8 cellular contexts compared by ENCODE assay signal in the genomic region with DNA sequence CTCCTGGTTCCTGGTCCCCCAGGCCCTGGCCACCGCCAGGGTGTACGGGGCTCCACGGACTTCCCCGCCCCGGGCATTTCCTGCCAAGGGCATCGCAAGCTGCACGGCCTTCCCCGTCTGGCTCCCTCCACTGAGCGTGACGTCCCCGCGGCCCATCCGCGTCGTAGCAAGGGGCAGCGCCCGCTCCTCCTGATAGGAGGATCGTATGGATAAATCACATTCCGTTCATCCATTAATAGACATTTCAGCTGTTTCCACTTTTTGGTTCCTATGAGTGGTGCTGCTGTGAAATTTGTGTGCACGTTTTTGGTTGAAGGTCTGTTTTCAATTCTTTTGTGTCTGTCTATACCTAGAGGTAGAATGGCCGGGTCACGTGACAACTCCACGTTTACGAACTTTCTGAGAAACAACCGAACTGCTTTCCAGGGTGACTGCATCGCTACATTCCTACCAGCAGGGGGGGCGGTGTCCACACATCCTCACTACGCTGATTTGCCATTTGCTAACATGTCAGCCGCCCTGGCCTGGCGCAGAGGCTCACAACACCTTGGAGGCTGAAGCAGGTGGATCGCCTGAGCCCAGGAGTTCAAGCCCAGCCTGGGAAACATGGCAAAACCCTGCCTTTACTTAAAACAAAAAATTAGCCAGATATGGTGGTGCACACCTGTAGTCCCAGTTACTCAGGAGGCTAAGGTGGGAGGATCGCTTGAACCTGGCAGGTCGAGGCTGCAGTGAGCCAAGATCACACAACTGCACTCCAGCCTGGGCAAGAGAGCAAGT. TPM values are rescaled to one million over a fixed set of nuclear protein-coding genes. Genes with fewer than 3 reads are reported as not detected.
DNase-seq lines count a peak whose midpoint lies in the region; ATAC-seq and TF ChIP-seq lines count a peak whose summit lies in the region.

No MANE protein-coding gene starts in this region.

- H4K20me1 ChIP-seq in KMS-11 (ENCODE audit: insufficient read depth): no peaks in the 10 kb centered on the region
- no peaks in the 10 kb centered on the region for H4K20me1 ChIP-seq in SK-N-SH (ENCODE audit: insufficient read depth)

- peak overlapping the region; percentile 0 for H3K4me3 Mint-ChIP-seq in activated naive CD4-positive, alpha-beta T cell treated with anti-CD3 and anti-CD28 coated beads for 36 hours

- H3K27me3 ChIP-seq in KMS-11 (ENCODE audit: insufficient read depth, low read depth) (peaks cover 83% of the 10 kb centered on the region), SK-N-SH (ENCODE audit: insufficient read depth) (no peaks in the 10 kb centered on the region), psoas muscle (ENCODE audit: insufficient read depth in 3 of 3, low read length in 2 of 3) (peaks cover 0 to 38% (median 7%) of the 10 kb centered on the region in 3 donors), aorta (ENCODE audit: control insufficient read depth in 1 of 2, insufficient read depth in 2 of 2, low read length in 1 of 2) (no peaks in the 10 kb centered on the region)

- H3K36me3 Mint-ChIP-seq in activated naive CD4-positive, alpha-beta T cell treated with anti-CD3 and anti-CD28 coated beads for 36 hours (ENCODE audit: low read depth): no peaks in the 10 kb centered on the region

- TF ChIP-seq EP300 in SK-N-SH (IDR thresholded peaks at IDR 0.05; ENCODE audit: borderline replicate concordance in 1 of 2, low read depth in 1 of 2, low read length in 1 of 2): no peak

- intact Hi-C loops in activated naive CD4-positive, alpha-beta T cell treated with anti-CD3 and anti-CD28 coated beads for 36 hours (cut with micrococcal nuclease): loop anchor here (2.0 kb wide), 1 partner anchor 86 kb away; the partner anchor contains the start of gene PPDPF
- intact Hi-C loops in psoas muscle (cut with DNase I): no loop called here
- intact Hi-C loops in aorta (cut with DNase I): no loop called here

- no peaks in the 10 kb centered on the region for H3F3A ChIP-seq in SK-N-SH (replicated peaks; ENCODE audit: insufficient read depth)

- no peaks in the 10 kb centered on the region for H3K27me3 Mint-ChIP-seq in activated naive CD4-positive, alpha-beta T cell treated with anti-CD3 and anti-CD28 coated beads for 36 hours (ENCODE audit: low read depth)

- H3K36me3 ChIP-seq in KMS-11 (ENCODE audit: insufficient read depth) (no peaks in the 10 kb centered on the region), SK-N-SH (replicated peaks in 1 of 2; ENCODE audit: control insufficient read depth in 1 of 2, insufficient read depth in 2 of 2, low read length in 1 of 2) (no peaks in the 10 kb centered on the region), psoas muscle (ENCODE audit: insufficient read depth in 1 of 2, low read depth in 1 of 2) (no peaks in the 10 kb centered on the region), aorta (ENCODE audit: control insufficient read depth in 1 of 2, insufficient read depth in 2 of 2, low read length in 1 of 2) (no peaks in the 10 kb centered on the region)

- H3K4me1 Mint-ChIP-seq in activated naive CD4-positive, alpha-beta T cell treated with anti-CD3 and anti-CD28 coated beads for 36 hours (ENCODE audit: low read depth): peaks cover 11% of the 10 kb centered on the region

- CTCF ChIA-PET in SK-N-SH (lab: Yijun Ruan, JAX): interaction anchor here (0.5 to 2.0 kb wide), 15 partner anchors 9 to 190 kb away, joined by 3 to 10 read pairs (median 3); no protein-coding TSS in a partner anchor
- CTCF ChIA-PET in activated naive CD4-positive, alpha-beta T cell treated with anti-CD3 and anti-CD28 coated beads for 36 hours (lab: Charles Lee): interaction anchor here (0.6 kb wide), 1 partner anchor 840 kb away, joined by 3 read pairs; no protein-coding TSS in a partner anchor

- H3K27ac ChIP-seq in KMS-11 (no peak overlapping the region), SK-N-SH (ENCODE audit: low read depth in 2 of 2, low read length in 1 of 2) (peak overlapping the region in 1 of 2 experiments; percentile 22; a peak in 1 of 4 replicates), psoas muscle (no peak overlapping the region), aorta (ENCODE audit: low read depth in 1 of 2, low read length in 2 of 2) (no peak overlapping the region)

- DNase-seq in Daoy (ENCODE audit: low read depth): peak; percentile 80
- peak; percentile 89 for DNase-seq in SK-N-SH
- DNase-seq in activated naive CD4-positive, alpha-beta T cell treated with anti-CD3 and anti-CD28 coated beads for 36 hours: peak; percentile 91
- peak; percentile 56 for DNase-seq in glomerular visceral epithelial cell (ENCODE audit: extremely low spot score)
- DNase-seq in psoas muscle: peak in 1 of 2 donors; percentile 43
- DNase-seq in aorta: no peak

- 53% methylated on average over 33 of the region's 33 CpGs for WGBS in SK-N-SH (ENCODE audit: low lambda C conversion rate)
- 38 to 43% (median 41%) methylated on average over 33 of the region's 33 CpGs for WGBS in psoas muscle, 3 donors
- WGBS in aorta, 2 donors: 47 to 48% methylated on average over 33 of the region's 33 CpGs

- H3K79me2 ChIP-seq in KMS-11 (ENCODE audit: insufficient read depth, low read depth) (no peaks in the 10 kb centered on the region), SK-N-SH (ENCODE audit: insufficient read depth) (no peaks in the 10 kb centered on the region)

- TF ChIP-seq RAD21 in SK-N-SH (IDR thresholded peaks at IDR 0.05; ENCODE audit: low read length): peak; percentile 79

- H2AFZ ChIP-seq in KMS-11 (ENCODE audit: low read depth) (no peak overlapping the region), SK-N-SH (ENCODE audit: low read depth) (no peak overlapping the region)

- H3K9me3 ChIP-seq in SK-N-SH (no peaks in the 10 kb centered on the region), psoas muscle (no peaks in the 10 kb centered on the region), aorta (ENCODE audit: control insufficient read depth, low read length) (no peaks in the 10 kb centered on the region)

- peak overlapping the region; percentile 43 for H3K27ac Mint-ChIP-seq in activated naive CD4-positive, alpha-beta T cell treated with anti-CD3 and anti-CD28 coated beads for 36 hours

- ATAC-seq in psoas muscle (peak in 2 of 4 donors; percentile 57 to 58), aorta (ENCODE audit: low FRiP score) (peak; percentile 70), GM21619 (IDR thresholded peaks at IDR 0.05; ENCODE audit: unreplicated experiment) (no peak)

- no peak overlapping the region for H3K4me3 ChIP-seq in KMS-11 (IDR thresholded peaks at IDR 0.05; ENCODE audit: insufficient read depth, low read depth, low read length)
- peak overlapping the region in 1 of 2 experiments; percentile 42; a peak in 1 of 4 replicates for H3K4me3 ChIP-seq in SK-N-SH (ENCODE audit: low read depth in 2 of 2, low read length in 1 of 2)
- H3K4me3 ChIP-seq in psoas muscle: no peak overlapping the region
- H3K4me3 ChIP-seq in aorta (ENCODE audit: low read length in 2 of 2): no peak overlapping the region

- H3K4me2 ChIP-seq in KMS-11: no peak overlapping the region
- H3K4me2 ChIP-seq in SK-N-SH: no peak overlapping the region

- H3K9ac ChIP-seq in KMS-11 (no peak overlapping the region), SK-N-SH (no peak overlapping the region)

- H3K4me1 ChIP-seq in KMS-11 (ENCODE audit: low read depth, poor library complexity, severe bottlenecking): no peaks in the 10 kb centered on the region
- H3K4me1 ChIP-seq in SK-N-SH (ENCODE audit: control insufficient read depth in 1 of 2, insufficient read depth in 2 of 2, low read depth in 1 of 2, low read length in 1 of 2): peaks cover 0 to 11% of the 10 kb centered on the region in 2 experiments; a peak in 1 of 4 replicates
- no peaks in the 10 kb centered on the region for H3K4me1 ChIP-seq in psoas muscle
- no peaks in the 10 kb centered on the region for H3K4me1 ChIP-seq in aorta (ENCODE audit: control insufficient read depth in 1 of 2, insufficient read depth in 2 of 2, low read length in 2 of 2)

- POLR2A ChIA-PET in SK-N-SH (lab: Yijun Ruan, JAX): no interaction called here

- H3K9me2 ChIP-seq in SK-N-SH: no peaks in the 10 kb centered on the region

- no peaks in the 10 kb centered on the region for H3K9me3 Mint-ChIP-seq in activated naive CD4-positive, alpha-beta T cell treated with anti-CD3 and anti-CD28 coated beads for 36 hours

- TF ChIP-seq CTCF in KMS-11 (conservative IDR thresholded peaks at IDR 0.05; ENCODE audit: low read depth, low read length) (peak; percentile 88), SK-N-SH (IDR thresholded peaks at IDR 0.05) (peak; percentile 75), psoas muscle (IDR thresholded peaks at IDR 0.05) (peak; percentile 60)

TF ChIP-seq in SK-N-SH, 30 proteins besides CTCF, POLR2A, EP300 and RAD21 (continues in another document):
- TF ChIP-seq MEF2A (IDR thresholded peaks at IDR 0.05; ENCODE audit: borderline replicate concordance, low read depth) (no peak), TEAD4 (IDR thresholded peaks at IDR 0.05; ENCODE audit: borderline replicate concordance, insufficient read depth) (peak; percentile 65), TAF1 (IDR thresholded peaks at IDR 0.05; ENCODE audit: borderline replicate concordance, low read depth, low read length) (no peak), SMC3 (IDR thresholded peaks at IDR 0.05; ENCODE audit: low read depth, low read length) (peak; percentile 47; the same call in 1 of the 2 replicates)
- TF ChIP-seq, protein P1, sequence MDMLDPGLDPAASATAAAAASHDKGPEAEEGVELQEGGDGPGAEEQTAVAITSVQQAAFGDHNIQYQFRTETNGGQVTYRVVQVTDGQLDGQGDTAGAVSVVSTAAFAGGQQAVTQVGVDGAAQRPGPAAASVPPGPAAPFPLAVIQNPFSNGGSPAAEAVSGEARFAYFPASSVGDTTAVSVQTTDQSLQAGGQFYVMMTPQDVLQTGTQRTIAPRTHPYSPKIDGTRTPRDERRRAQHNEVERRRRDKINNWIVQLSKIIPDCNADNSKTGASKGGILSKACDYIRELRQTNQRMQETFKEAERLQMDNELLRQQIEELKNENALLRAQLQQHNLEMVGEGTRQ (IDR thresholded peaks at IDR 0.05; ENCODE audit: borderline replicate concordance, low read depth, low read length): peak; percentile 33; the same call in 1 of the 2 replicates

RNA-seq across cellular contexts. Expression of gene KCNQ2, which starts 37.7 kb away (rescaled TPM):
- total RNA-seq in Daoy (2014; rRNA removed; shearing (Covaris generic)): 0.17 TPM in 1 of 2 replicates, not detected in the other
- polyA plus RNA-seq in SK-N-SH (2012; rRNA removed): 3.9 and 8.3 TPM in 2 replicates
- polyA plus RNA-seq in SK-N-SH (2012; cell fraction: cytosol; rRNA removed): 4.3 and 10.1 TPM in 2 replicates
- 4.0 and 7.9 TPM in 2 replicates for polyA plus RNA-seq in SK-N-SH (2012; cell fraction: nucleus; rRNA removed)
- not detected for total RNA-seq in activated naive CD4-positive, alpha-beta T cell treated with anti-CD3 and anti-CD28 coated beads for 36 hours
- 1 to 10 TPM in 1 of 4 donors, under 1 TPM in 3; 0.11 to 2.8 (median 0.28) TPM for total RNA-seq in psoas muscle
- polyA plus RNA-seq in psoas muscle: under 1 TPM in 2 of 3 donors, not detected in 1; 0.01 to 0.03 TPM
- not detected for total RNA-seq in aorta
- not detected for polyA plus RNA-seq in aorta

Comparison
In these comparisons a context has a peak if more than half of its experiments do, and no peak if none do; other contexts are left out.
1. DNase-seq: peak in Daoy (single experiment), SK-N-SH (single experiment), activated naive CD4-positive, alpha-beta T cell treated with anti-CD3 and anti-CD28 coated beads for 36 hours (single experiment) and glomerular visceral epithelial cell (single experiment); none in aorta (0 of 2).
2. Peak in every context shown above with its lines, with median percentiles within 50 percentile points of each other: CTCF ChIP-seq.